Comparison of ENCODE assay signal across 9 cellular contexts in the genomic region with DNA sequence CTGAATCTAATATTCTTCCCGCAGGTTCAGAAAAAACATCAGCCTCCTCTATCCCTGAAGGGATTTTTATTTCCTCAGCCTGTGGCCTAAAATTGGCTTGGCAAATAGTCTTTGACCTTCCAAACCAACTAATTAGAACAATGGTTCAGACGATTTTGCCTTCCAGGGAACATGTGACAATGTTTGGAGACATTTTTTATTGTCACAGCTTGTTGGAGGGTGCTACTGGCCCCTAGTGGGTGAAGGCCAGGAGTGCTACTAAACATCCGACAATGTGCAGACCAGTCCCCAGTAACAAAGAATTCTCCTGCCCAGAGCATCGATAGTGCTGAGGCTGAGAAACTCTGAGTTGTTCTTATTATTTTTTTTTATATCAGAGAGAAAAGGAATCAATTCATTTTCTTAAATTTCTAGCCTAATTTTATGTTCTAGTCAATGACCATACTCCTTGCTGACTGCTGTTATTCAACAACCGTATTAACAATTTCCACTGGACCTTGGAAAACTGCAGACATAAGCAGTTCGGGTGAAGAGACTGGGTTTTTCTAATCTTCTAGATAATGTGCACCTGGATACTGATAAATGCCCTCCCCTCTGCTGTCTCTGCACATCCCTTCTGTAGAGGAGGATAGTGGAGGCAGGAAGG.
A peak's percentile ranks its signal among the peaks of the same experiment; 100 is the strongest.
DNase-seq lines count a peak whose midpoint lies in the region; ATAC-seq, FAIRE-seq and TF ChIP-seq lines count a peak whose summit lies in the region.
"Had no signal": no experiment of that assay in that cellular context is flagged by ENCODE, and none has a peak within 500 bp of the region (broad histone marks: within the 10 kb centered on the region; RNA-seq: fewer than 3 reads in every experiment).

No MANE protein-coding gene starts in this region.

- no peak overlapping the region; the same call in 1 of the 2 replicates for H2BK5ac ChIP-seq in H1 (ENCODE audit: low read depth, low read length)

- no peaks in the 10 kb centered on the region for H4K20me1 ChIP-seq in H1 (replicated peaks in 1 of 2; ENCODE audit: control insufficient read depth in 1 of 2, insufficient read depth in 2 of 2, low read length in 2 of 2)

- H3K9me3 ChIP-seq in H1 (ENCODE audit: insufficient read depth in 2 of 2, low read depth in 1 of 2, low read length in 1 of 2) (peaks cover 3 to 6% of the 10 kb centered on the region in 2 experiments; a peak in 2 of 4 replicates), neuron (ENCODE audit: low read length) (no peaks in the 10 kb centered on the region)
- H3K9me3 ChIP-seq: thoracic aorta had no signal

- POLR2A ChIA-PET in HEK293T (lab: Yijun Ruan, JAX) (no interaction called here), H1 (lab: Charles Lee; ENCODE audit: partially characterized antibody) (no interaction called here)

- H2BK12ac ChIP-seq in H1 (ENCODE audit: low read depth, low read length) = no peak overlapping the region

- no peaks in the 10 kb centered on the region for H3K36me3 ChIP-seq in H1 (ENCODE audit: control insufficient read depth in 2 of 4, insufficient read depth in 4 of 4, low read length in 3 of 4)
- no peaks in the 10 kb centered on the region for H3K36me3 ChIP-seq in neuron (ENCODE audit: insufficient read depth, low read length)
- H3K36me3 ChIP-seq: thoracic aorta had no signal

- TF ChIP-seq RAD21 in H1 (IDR thresholded peaks at IDR 0.05 in 1 of 2, conservative IDR thresholded peaks at IDR 0.05 in 1 of 2; ENCODE audit: low read depth in 2 of 2, low read length in 2 of 2) = peak; percentile 73 to 79

- H3K79me1 ChIP-seq in H1 (ENCODE audit: low read depth, low read length) = no peaks in the 10 kb centered on the region

- no peak for TF ChIP-seq POLR2A in H1 (IDR thresholded peaks at IDR 0.05; ENCODE audit: control extremely low read depth in 1 of 2, low read depth in 2 of 2, low read length in 2 of 2)
- no peak for TF ChIP-seq POLR2A in GM12891 (IDR thresholded peaks at IDR 0.05; ENCODE audit: low read depth, low read length)

- H3K23ac ChIP-seq in H1 (ENCODE audit: insufficient read length) = no peak overlapping the region

- no peak overlapping the region for H2BK120ac ChIP-seq in H1 (replicated peaks; ENCODE audit: low read depth, low read length)

- no peak overlapping the region for H2BK20ac ChIP-seq in H1 (ENCODE audit: low read length)

- H4K8ac ChIP-seq in H1 (ENCODE audit: extremely low read depth, insufficient read depth, low read length) = no peak overlapping the region

- CTCF ChIA-PET in HEK293T (lab: Yijun Ruan, JAX) (interaction anchor here (0.6 to 1.1 kb wide), 3 partner anchors 49 to 1722 kb away, joined by 3 to 4 read pairs (median 3); no protein-coding TSS in a partner anchor), H1 (lab: Charles Lee; ENCODE audit: partially characterized antibody) (interaction anchor here (0.6 to 1.7 kb wide), 19 partner anchors 8 to 1667 kb away, joined by 3 to 9 read pairs (median 3); no protein-coding TSS in a partner anchor)

- TF ChIP-seq CTCF in H1 (IDR thresholded peaks at IDR 0.05; ENCODE audit: control extremely low read depth in 1 of 3, insufficient read depth in 1 of 3, low read depth in 1 of 3, low read length in 3 of 3) = peak; percentile 53 to 66 (median 57)

- H3K27ac ChIP-seq in H1 (ENCODE audit: low read depth, low read length) = no peak overlapping the region
- H3K27ac ChIP-seq: thoracic aorta had no signal

- H4K5ac ChIP-seq in H1 (ENCODE audit: insufficient read length, low read depth, low read length) = no peak overlapping the region

- H3K79me2 ChIP-seq in H1 (ENCODE audit: control insufficient read depth in 1 of 2, insufficient read depth in 2 of 2, low read length in 2 of 2) = no peaks in the 10 kb centered on the region

- no peak for ATAC-seq in GM19395 (IDR thresholded peaks at IDR 0.05; ENCODE audit: unreplicated experiment)

- H3K4me2 ChIP-seq in H1 (ENCODE audit: insufficient read depth in 1 of 2, low read depth in 2 of 2, low read length in 2 of 2) = no peak overlapping the region

- TF ChIP-seq EP300 in H1 (IDR thresholded peaks at IDR 0.05; ENCODE audit: borderline replicate concordance in 1 of 2, low read depth in 2 of 2, low read length in 2 of 2) = no peak

- DNase-seq in CMK (ENCODE audit: low read depth) (peak; percentile 11), HEK293T (ENCODE audit: extremely low spot score) (peak; percentile 64), NCI-H748 treated with DMSO at 0.1 percent for 48 hours (lab: John Stamatoyannopoulos, UW) (peak; percentile 23), H1 (ENCODE audit: low read depth in 1 of 2, low spot score in 2 of 2) (no peak), GM12891 (ENCODE audit: insufficient read length, low spot score) (no peak), globus pallidus (ENCODE audit: low spot score) (no peak)

- H3K27me3 ChIP-seq in H1 (replicated peaks in 1 of 4; ENCODE audit: control insufficient read depth in 3 of 4, extremely low read depth in 1 of 4, insufficient read depth in 3 of 4, low read length in 3 of 4) = no peaks in the 10 kb centered on the region; a peak in 1 of 7 replicates
- H3K27me3 ChIP-seq in neuron (ENCODE audit: insufficient read depth, low read length) = no peaks in the 10 kb centered on the region

- H3K4me1 ChIP-seq in H1 (replicated peaks in 1 of 4; ENCODE audit: control insufficient read depth in 3 of 4, insufficient read depth in 4 of 4, low read length in 3 of 4) (peaks cover 0 to 6% (median 1%) of the 10 kb centered on the region in 4 experiments; a peak in 3 of 7 replicates), neuron (ENCODE audit: insufficient read depth, low read length) (no peaks in the 10 kb centered on the region)

- H3K4me3 ChIP-seq in H1 (ENCODE audit: extremely low read depth in 1 of 4, insufficient read depth in 2 of 4, low read depth in 3 of 4, low read length in 4 of 4) (no peak overlapping the region), neuron (ENCODE audit: low read length) (no peak overlapping the region)
- H3K4me3 ChIP-seq: thoracic aorta had no signal

- H3K14ac ChIP-seq in H1 (ENCODE audit: insufficient read length) = no peak overlapping the region

- peak overlapping the region; percentile 73; the same call in 1 of the 2 replicates for H2AFZ ChIP-seq in H1 (ENCODE audit: low read length)
- H2AFZ ChIP-seq in neuron (ENCODE audit: low read depth, low read length) = peak overlapping the region; percentile 54

- H3K9ac ChIP-seq in H1 (replicated peaks in 1 of 4; ENCODE audit: extremely low read depth in 1 of 4, low read depth in 3 of 4, low read length in 3 of 4) = no peak overlapping the region

- no peak overlapping the region for H3K56ac ChIP-seq in H1 (replicated peaks; ENCODE audit: insufficient read length, low read depth, low read length)

- 80% methylated on average over 6 of the region's 6 CpGs; no CpG with 5 or more reads in 1 of the 2 experiments for WGBS in H1 (ENCODE audit: extremely low coverage in 1 of 2, insufficient coverage in 1 of 2, insufficient read length in 1 of 2, insufficient replicate concordance in 2 of 2, low coverage in 1 of 2, low lambda C conversion rate in 2 of 2, missing lambda C conversion rate in 1 of 2), 2 experiments

- peak overlapping the region; percentile 20 for H4K91ac ChIP-seq in H1 (replicated peaks; ENCODE audit: insufficient read length, low read length)

- peak; percentile 91 for FAIRE-seq in H1 (lab: Jason Lieb, UNC)
- FAIRE-seq in GM12891 (lab: Jason Lieb, UNC) = no peak

- H2AK5ac ChIP-seq in H1 (ENCODE audit: low read depth, low read length) = no peak overlapping the region

- no peak overlapping the region for H3K4ac ChIP-seq in H1 (replicated peaks; ENCODE audit: insufficient read length, low read depth, low read length)

- H3K18ac ChIP-seq in H1 (ENCODE audit: extremely low read depth, low read length) = no peak overlapping the region

- H3K23me2 ChIP-seq in H1 (ENCODE audit: low read depth, low read length) = 0 out of 2 replicates have a peak, but pooled peaks cover under 1% of the 10 kb centered on the region

- H2BK15ac ChIP-seq in H1 (ENCODE audit: low read length) = no peak overlapping the region

TF ChIP-seq in HEK293T, 16 proteins besides CTCF, POLR2A, EP300 and RAD21:
- TF ChIP-seq L3MBTL2 (conservative IDR thresholded peaks at IDR 0.05) (peak; percentile 54), FOXA1 (IDR thresholded peaks at IDR 0.05) (no peak)
- TF ChIP-seq, protein P1, sequence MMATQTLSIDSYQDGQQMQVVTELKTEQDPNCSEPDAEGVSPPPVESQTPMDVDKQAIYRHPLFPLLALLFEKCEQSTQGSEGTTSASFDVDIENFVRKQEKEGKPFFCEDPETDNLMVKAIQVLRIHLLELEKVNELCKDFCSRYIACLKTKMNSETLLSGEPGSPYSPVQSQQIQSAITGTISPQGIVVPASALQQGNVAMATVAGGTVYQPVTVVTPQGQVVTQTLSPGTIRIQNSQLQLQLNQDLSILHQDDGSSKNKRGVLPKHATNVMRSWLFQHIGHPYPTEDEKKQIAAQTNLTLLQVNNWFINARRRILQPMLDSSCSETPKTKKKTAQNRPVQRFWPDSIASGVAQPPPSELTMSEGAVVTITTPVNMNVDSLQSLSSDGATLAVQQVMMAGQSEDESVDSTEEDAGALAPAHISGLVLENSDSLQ (IDR thresholded peaks at IDR 0.05) = 0 out of 2 replicates have a peak, but pooled peaks have one; percentile 37

TF ChIP-seq in H1, 55 proteins besides CTCF, POLR2A, EP300 and RAD21 (continues in another document):
- TF ChIP-seq, protein P2, sequence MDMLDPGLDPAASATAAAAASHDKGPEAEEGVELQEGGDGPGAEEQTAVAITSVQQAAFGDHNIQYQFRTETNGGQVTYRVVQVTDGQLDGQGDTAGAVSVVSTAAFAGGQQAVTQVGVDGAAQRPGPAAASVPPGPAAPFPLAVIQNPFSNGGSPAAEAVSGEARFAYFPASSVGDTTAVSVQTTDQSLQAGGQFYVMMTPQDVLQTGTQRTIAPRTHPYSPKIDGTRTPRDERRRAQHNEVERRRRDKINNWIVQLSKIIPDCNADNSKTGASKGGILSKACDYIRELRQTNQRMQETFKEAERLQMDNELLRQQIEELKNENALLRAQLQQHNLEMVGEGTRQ (IDR thresholded peaks at IDR 0.05; ENCODE audit: low read length) = peak; percentile 46; the same call in 1 of the 2 replicates

TF ChIP-seq in GM12891, 5 proteins besides CTCF, POLR2A, EP300 and RAD21:
- no peak for TF ChIP-seq SPI1 (IDR thresholded peaks at IDR 0.05; ENCODE audit: low read depth, low read length)
- no peak for TF ChIP-seq POLR2AphosphoS5 (IDR thresholded peaks at IDR 0.05; ENCODE audit: low read depth, low read length)
- no peak for TF ChIP-seq TAF1 (IDR thresholded peaks at IDR 0.05; ENCODE audit: low read depth, low read length)
- TF ChIP-seq POU2F2 (IDR thresholded peaks at IDR 0.05; ENCODE audit: low read depth, low read length) = no peak
- TF ChIP-seq PAX5 (IDR thresholded peaks at IDR 0.05; ENCODE audit: insufficient read depth, low read length, severe bottlenecking) = no peak

Comparison
In these comparisons a context has a peak if more than half of its experiments do, and no peak if none do; other contexts are left out.
1. DNase-seq: peak in CMK (single experiment), HEK293T (single experiment) and NCI-H748 treated with DMSO at 0.1 percent for 48 hours (single experiment); none in H1 (0 of 2), GM12891 (single experiment) and globus pallidus (single experiment).